Comparison of ENCODE assay signal across 12 cellular contexts in genomic region chr7:4665661-4666060, GRCh38. TPM values are rescaled to one million over a fixed set of nuclear protein-coding genes. Genes with fewer than 3 reads are reported as not detected.
DNase-seq lines count a peak whose midpoint lies in the region; TF ChIP-seq lines count a peak whose summit lies in the region.
"Had no signal": no experiment of that assay in that cellular context is flagged by ENCODE, and none has a peak within 500 bp of the region (broad histone marks: within the 10 kb centered on the region; RNA-seq: fewer than 3 reads in every experiment).

No MANE protein-coding gene starts in this region.

- peak; percentile 89 for DNase-seq in AG09309 (ENCODE audit: low read depth)
- peak; percentile 57 for DNase-seq in MV-4-11 (lab: John Stamatoyannopoulos, UW)
- peak; percentile 96 for DNase-seq in choroid plexus epithelial cell (ENCODE audit: low read depth)
- DNase-seq in non-pigmented ciliary epithelial cell (ENCODE audit: low read depth): peak; percentile 96
- no peak for DNase-seq in spleen
- no peak for DNase-seq in occipital lobe (lab: John Stamatoyannopoulos, UW)
- DNase-seq in DMS153 (lab: John Stamatoyannopoulos, UW): no peak
- DNase-seq in GF-D8 (lab: John Stamatoyannopoulos, UW): no peak
- DNase-seq: activated T-cell treated with anti-CD3 and anti-CD28 coated beads, Interleukin-2, amount 50 U/mL, for 1 hour; Caco-2; NCI-H524; T-helper 9 cell had no signal

- TF ChIP-seq POLR2A in spleen (IDR thresholded peaks at IDR 0.05): no peak

- peaks cover 0 to 8% (median 0%) of the 10 kb centered on the region in 6 donors for H3K4me1 ChIP-seq in spleen

- peaks cover 0 to 6% (median 2%) of the 10 kb centered on the region in 8 donors for H3K9me3 ChIP-seq in spleen
- H3K9me3 ChIP-seq: Caco-2 had no signal

- H3K4me3 ChIP-seq in AG09309 (ENCODE audit: control insufficient read depth, low read depth, low read length): no peak overlapping the region
- H3K4me3 ChIP-seq in choroid plexus epithelial cell (ENCODE audit: low read depth, low read length): no peak overlapping the region
- no peak overlapping the region for H3K4me3 ChIP-seq in spleen

- TF ChIP-seq CTCF in AG09309 (IDR thresholded peaks at IDR 0.05; ENCODE audit: control insufficient read depth, insufficient read depth, low read depth, low read length, missing control alignments): no peak
- TF ChIP-seq CTCF in choroid plexus epithelial cell (conservative IDR thresholded peaks at IDR 0.05; ENCODE audit: low read depth, low read length): no peak
- TF ChIP-seq CTCF in spleen (IDR thresholded peaks at IDR 0.05 in 8 of 11, conservative IDR thresholded peaks at IDR 0.05 in 3 of 11): no peak

- no peak overlapping the region for H3K27ac ChIP-seq in spleen

- H3K36me3 ChIP-seq in spleen: no peaks in the 10 kb centered on the region

- intact Hi-C loops in spleen (cut with DNase I; ENCODE audit: low total_unique reads): no loop called here

- WGBS in spleen, 5 donors: 71 to 90% (median 84%) methylated on average over 2 of the region's 2 CpGs

- no peaks in the 10 kb centered on the region for H3K27me3 ChIP-seq in spleen (replicated peaks in 1 of 7)

RNA-seq across cellular contexts. Expression of gene FOXK1, which starts 16.4 kb away (rescaled TPM):
- total RNA-seq in spleen: 10 to 100 TPM; 26.3 to 46.0 (median 36.9) TPM
- 10 to 100 TPM in 1 of 3 donors, 1 to 10 TPM in 2; 2.6 to 12.2 (median 2.7) TPM for polyA plus RNA-seq in spleen
- total RNA-seq in occipital lobe: 19.8 TPM

Comparison
In these comparisons a context has a peak if more than half of its experiments do, and no peak if none do; other contexts are left out.
1. DNase-seq: peak in AG09309 (single experiment), MV-4-11 (single experiment), choroid plexus epithelial cell (single experiment) and non-pigmented ciliary epithelial cell (single experiment); none in spleen (single experiment), occipital lobe (single experiment), DMS153 (single experiment) and GF-D8 (single experiment).